8 cellular contexts compared by ENCODE assay signal in the genomic region with DNA sequence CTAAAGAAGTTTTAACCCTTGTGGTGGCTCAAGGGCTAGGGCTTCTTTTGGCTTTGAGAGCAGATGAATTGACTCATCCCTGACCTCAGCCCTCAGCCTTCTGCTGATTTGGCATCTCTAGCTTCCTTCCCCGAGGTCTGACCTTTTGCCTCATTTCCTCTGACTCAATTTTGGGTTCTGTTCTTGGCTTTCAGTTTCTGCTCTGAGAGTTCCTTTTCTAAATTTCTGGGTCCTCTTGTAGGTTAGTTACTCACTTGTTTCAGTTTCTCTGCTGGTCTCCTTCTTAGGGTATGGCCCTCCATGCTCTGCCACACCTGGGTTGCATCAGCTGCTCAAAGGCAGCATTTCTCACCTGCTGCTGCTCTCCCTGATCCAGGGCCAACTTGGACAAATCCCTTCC. TPM values are rescaled to one million over a fixed set of nuclear protein-coding genes. Genes with fewer than 3 reads are reported as not detected.
DNase-seq lines count a peak whose midpoint lies in the region; ATAC-seq, FAIRE-seq and TF ChIP-seq lines count a peak whose summit lies in the region.

No MANE protein-coding gene starts in this region.

- CTCF ChIA-PET in WTC11 (lab: Charles Lee), result no interaction called here

- no peaks in the 10 kb centered on the region for H3K9me3 Mint-ChIP-seq in WTC11

- DNase-seq in WTC11 (ENCODE audit: low spot score) (no peak), fibroblast of peridontal ligament (ENCODE audit: extremely low read depth) (peak; percentile 96), small intestine (peak; percentile 23), NCI-H1048 (lab: John Stamatoyannopoulos, UW) (no peak), vagina (ENCODE audit: extremely low spot score in 2 of 2) (no peak)

- no peak for TF ChIP-seq POLR2A in vagina (IDR thresholded peaks at IDR 0.05)

- H3K27ac Mint-ChIP-seq in WTC11, result no peak overlapping the region; the same call in 1 of the 2 replicates

- H3K27ac ChIP-seq in KMS-11, result no peak overlapping the region
- peak overlapping the region; percentile 60 to 83 for H3K27ac ChIP-seq in small intestine (ENCODE audit: low read depth in 1 of 2, low read length in 1 of 2)
- no peak overlapping the region for H3K27ac ChIP-seq in vagina

- no peak overlapping the region for H3K9ac ChIP-seq in KMS-11

- WGBS in small intestine, 3 donors, result 5 to 12% (median 8%) methylated on average over 1 of the region's 1 CpG

- H3K36me3 ChIP-seq in KMS-11 (ENCODE audit: insufficient read depth) (no peaks in the 10 kb centered on the region), small intestine (ENCODE audit: control insufficient read depth in 2 of 2, insufficient read depth in 2 of 2, low read length in 2 of 2) (no peaks in the 10 kb centered on the region), vagina (no peaks in the 10 kb centered on the region)

- intact Hi-C loops in vagina (cut with DNase I), result no loop called here

- H4K20me1 ChIP-seq in KMS-11 (ENCODE audit: insufficient read depth), result no peaks in the 10 kb centered on the region

- FAIRE-seq in small intestine (lab: Jason Lieb, UNC), result no peak

- H3K4me2 ChIP-seq in KMS-11, result peak overlapping the region; percentile 25

- H3K4me1 ChIP-seq in KMS-11 (ENCODE audit: low read depth, poor library complexity, severe bottlenecking), result peaks cover 29% of the 10 kb centered on the region
- no peaks in the 10 kb centered on the region for H3K4me1 ChIP-seq in small intestine (ENCODE audit: control insufficient read depth in 2 of 2, insufficient read depth in 1 of 2, low read depth in 1 of 2, low read length in 1 of 2)
- peaks cover 5% of the 10 kb centered on the region for H3K4me1 ChIP-seq in vagina

- no peaks in the 10 kb centered on the region for H3K27me3 Mint-ChIP-seq in WTC11 (ENCODE audit: low read depth)

- H3K4me3 ChIP-seq in KMS-11 (IDR thresholded peaks at IDR 0.05; ENCODE audit: insufficient read depth, low read depth, low read length) (no peak overlapping the region), small intestine (ENCODE audit: low read depth in 1 of 2, low read length in 2 of 2) (no peak overlapping the region), vagina (no peak overlapping the region)

- H2AFZ ChIP-seq in KMS-11 (ENCODE audit: low read depth), result no peak overlapping the region

- POLR2A ChIA-PET in WTC11 (lab: Charles Lee), result no interaction called here

- H3K9me3 ChIP-seq in small intestine (ENCODE audit: control insufficient read depth, low read depth), result no peaks in the 10 kb centered on the region
- no peaks in the 10 kb centered on the region for H3K9me3 ChIP-seq in vagina

- TF ChIP-seq CTCF in KMS-11 (conservative IDR thresholded peaks at IDR 0.05; ENCODE audit: low read depth, low read length) (no peak), WTC11 (IDR thresholded peaks at IDR 0.05) (no peak), vagina (IDR thresholded peaks at IDR 0.05) (no peak)

- ATAC-seq in GM18502 (IDR thresholded peaks at IDR 0.05; ENCODE audit: poor library complexity, unreplicated experiment), result peak; percentile 100
- peak; percentile 99 for ATAC-seq in GM21825 (IDR thresholded peaks at IDR 0.05; ENCODE audit: unreplicated experiment)
- peak; percentile 73 for ATAC-seq in WTC11

- H3K27me3 ChIP-seq in KMS-11 (ENCODE audit: insufficient read depth, low read depth) (no peaks in the 10 kb centered on the region), small intestine (ENCODE audit: control insufficient read depth in 2 of 2, insufficient read depth in 2 of 2, low read length in 2 of 2) (no peaks in the 10 kb centered on the region), vagina (no peaks in the 10 kb centered on the region)

- H3K36me3 Mint-ChIP-seq in WTC11, result no peaks in the 10 kb centered on the region

- H3K4me3 Mint-ChIP-seq in WTC11, result no peak overlapping the region

- H3K4me1 Mint-ChIP-seq in WTC11, result peaks cover 16% of the 10 kb centered on the region

- no peaks in the 10 kb centered on the region for H3K79me2 ChIP-seq in KMS-11 (ENCODE audit: insufficient read depth, low read depth)

TF ChIP-seq in WTC11, 78 proteins besides CTCF, POLR2A, EP300 and RAD21:
- TF ChIP-seq, protein P1, sequence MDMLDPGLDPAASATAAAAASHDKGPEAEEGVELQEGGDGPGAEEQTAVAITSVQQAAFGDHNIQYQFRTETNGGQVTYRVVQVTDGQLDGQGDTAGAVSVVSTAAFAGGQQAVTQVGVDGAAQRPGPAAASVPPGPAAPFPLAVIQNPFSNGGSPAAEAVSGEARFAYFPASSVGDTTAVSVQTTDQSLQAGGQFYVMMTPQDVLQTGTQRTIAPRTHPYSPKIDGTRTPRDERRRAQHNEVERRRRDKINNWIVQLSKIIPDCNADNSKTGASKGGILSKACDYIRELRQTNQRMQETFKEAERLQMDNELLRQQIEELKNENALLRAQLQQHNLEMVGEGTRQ (CRISPR knock-in tag; IDR thresholded peaks at IDR 0.05), result no peak
- TF ChIP-seq, protein P2, sequence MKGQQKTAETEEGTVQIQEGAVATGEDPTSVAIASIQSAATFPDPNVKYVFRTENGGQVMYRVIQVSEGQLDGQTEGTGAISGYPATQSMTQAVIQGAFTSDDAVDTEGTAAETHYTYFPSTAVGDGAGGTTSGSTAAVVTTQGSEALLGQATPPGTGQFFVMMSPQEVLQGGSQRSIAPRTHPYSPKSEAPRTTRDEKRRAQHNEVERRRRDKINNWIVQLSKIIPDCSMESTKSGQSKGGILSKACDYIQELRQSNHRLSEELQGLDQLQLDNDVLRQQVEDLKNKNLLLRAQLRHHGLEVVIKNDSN (CRISPR knock-in tag; IDR thresholded peaks at IDR 0.05), result no peak
- TF ChIP-seq, protein P3, sequence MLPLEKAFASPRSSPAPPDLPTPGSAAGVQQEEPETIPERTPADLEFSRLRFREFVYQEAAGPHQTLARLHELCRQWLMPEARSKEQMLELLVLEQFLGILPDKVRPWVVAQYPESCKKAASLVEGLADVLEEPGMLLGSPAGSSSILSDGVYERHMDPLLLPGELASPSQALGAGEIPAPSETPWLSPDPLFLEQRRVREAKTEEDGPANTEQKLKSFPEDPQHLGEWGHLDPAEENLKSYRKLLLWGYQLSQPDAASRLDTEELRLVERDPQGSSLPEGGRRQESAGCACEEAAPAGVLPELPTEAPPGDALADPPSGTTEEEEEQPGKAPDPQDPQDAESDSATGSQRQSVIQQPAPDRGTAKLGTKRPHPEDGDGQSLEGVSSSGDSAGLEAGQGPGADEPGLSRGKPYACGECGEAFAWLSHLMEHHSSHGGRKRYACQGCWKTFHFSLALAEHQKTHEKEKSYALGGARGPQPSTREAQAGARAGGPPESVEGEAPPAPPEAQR (CRISPR knock-in tag; IDR thresholded peaks at IDR 0.05), result no peak
- no peak for TF ChIP-seq CREB1 (CRISPR knock-in tag; IDR thresholded peaks at IDR 0.05)
- TF ChIP-seq JUN (CRISPR knock-in tag; IDR thresholded peaks at IDR 0.05), result no peak
- TF ChIP-seq FOXJ3 (CRISPR knock-in tag; IDR thresholded peaks at IDR 0.05; ENCODE audit: borderline replicate concordance), result no peak
- no peak for TF ChIP-seq NR2C2 (CRISPR knock-in tag; IDR thresholded peaks at IDR 0.05)
- TF ChIP-seq, protein P4, sequence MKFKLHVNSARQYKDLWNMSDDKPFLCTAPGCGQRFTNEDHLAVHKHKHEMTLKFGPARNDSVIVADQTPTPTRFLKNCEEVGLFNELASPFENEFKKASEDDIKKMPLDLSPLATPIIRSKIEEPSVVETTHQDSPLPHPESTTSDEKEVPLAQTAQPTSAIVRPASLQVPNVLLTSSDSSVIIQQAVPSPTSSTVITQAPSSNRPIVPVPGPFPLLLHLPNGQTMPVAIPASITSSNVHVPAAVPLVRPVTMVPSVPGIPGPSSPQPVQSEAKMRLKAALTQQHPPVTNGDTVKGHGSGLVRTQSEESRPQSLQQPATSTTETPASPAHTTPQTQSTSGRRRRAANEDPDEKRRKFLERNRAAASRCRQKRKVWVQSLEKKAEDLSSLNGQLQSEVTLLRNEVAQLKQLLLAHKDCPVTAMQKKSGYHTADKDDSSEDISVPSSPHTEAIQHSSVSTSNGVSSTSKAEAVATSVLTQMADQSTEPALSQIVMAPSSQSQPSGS (CRISPR knock-in tag; IDR thresholded peaks at IDR 0.05; ENCODE audit: borderline replicate concordance, low read depth), result no peak
- no peak for TF ChIP-seq ZNF263 (CRISPR knock-in tag; IDR thresholded peaks at IDR 0.05; ENCODE audit: low read depth)
- no peak for TF ChIP-seq GTF2I (CRISPR knock-in tag; conservative IDR thresholded peaks at IDR 0.05)
- no peak for TF ChIP-seq GABPB1 (CRISPR knock-in tag; IDR thresholded peaks at IDR 0.05)
- TF ChIP-seq, protein P5, sequence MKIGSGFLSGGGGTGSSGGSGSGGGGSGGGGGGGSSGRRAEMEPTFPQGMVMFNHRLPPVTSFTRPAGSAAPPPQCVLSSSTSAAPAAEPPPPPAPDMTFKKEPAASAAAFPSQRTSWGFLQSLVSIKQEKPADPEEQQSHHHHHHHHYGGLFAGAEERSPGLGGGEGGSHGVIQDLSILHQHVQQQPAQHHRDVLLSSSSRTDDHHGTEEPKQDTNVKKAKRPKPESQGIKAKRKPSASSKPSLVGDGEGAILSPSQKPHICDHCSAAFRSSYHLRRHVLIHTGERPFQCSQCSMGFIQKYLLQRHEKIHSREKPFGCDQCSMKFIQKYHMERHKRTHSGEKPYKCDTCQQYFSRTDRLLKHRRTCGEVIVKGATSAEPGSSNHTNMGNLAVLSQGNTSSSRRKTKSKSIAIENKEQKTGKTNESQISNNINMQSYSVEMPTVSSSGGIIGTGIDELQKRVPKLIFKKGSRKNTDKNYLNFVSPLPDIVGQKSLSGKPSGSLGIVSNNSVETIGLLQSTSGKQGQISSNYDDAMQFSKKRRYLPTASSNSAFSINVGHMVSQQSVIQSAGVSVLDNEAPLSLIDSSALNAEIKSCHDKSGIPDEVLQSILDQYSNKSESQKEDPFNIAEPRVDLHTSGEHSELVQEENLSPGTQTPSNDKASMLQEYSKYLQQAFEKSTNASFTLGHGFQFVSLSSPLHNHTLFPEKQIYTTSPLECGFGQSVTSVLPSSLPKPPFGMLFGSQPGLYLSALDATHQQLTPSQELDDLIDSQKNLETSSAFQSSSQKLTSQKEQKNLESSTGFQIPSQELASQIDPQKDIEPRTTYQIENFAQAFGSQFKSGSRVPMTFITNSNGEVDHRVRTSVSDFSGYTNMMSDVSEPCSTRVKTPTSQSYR (CRISPR knock-in tag; IDR thresholded peaks at IDR 0.05), result no peak
- no peak for TF ChIP-seq FOXP1 (CRISPR knock-in tag; IDR thresholded peaks at IDR 0.05; ENCODE audit: borderline replicate concordance)

RNA-seq across cellular contexts. Expression of a gene that starts 19.4 kb away (rescaled TPM):
- total RNA-seq in WTC11 (2021) (4.4 to 8.0 TPM (median 4.5 TPM) in 3 replicates), vagina (29.0 TPM)
- 1 to 10 TPM; 1.1 to 5.2 (median 3.0) TPM for polyA plus RNA-seq in small intestine

Comparison
In these comparisons a context has a peak if more than half of its experiments do, and no peak if none do; other contexts are left out.
1. H3K27ac ChIP-seq: peak in small intestine (2 of 2); none in KMS-11 (single experiment) and vagina (single experiment).
2. DNase-seq: peak in fibroblast of peridontal ligament (single experiment) and small intestine (single experiment); none in WTC11 (single experiment), NCI-H1048 (single experiment) and vagina (0 of 2).
3. Peak in every context shown above with its lines, with median percentiles within 50 percentile points of each other: ATAC-seq.